In genomic region chr14:24470450-24470849, GRCh38 we compare ENCODE assay signal across 9 cellular contexts. TPM values are rescaled to one million over a fixed set of nuclear protein-coding genes. Genes with fewer than 3 reads are reported as not detected.
"Had no signal": no experiment of that assay in that cellular context is flagged by ENCODE, and none has a peak within 500 bp of the region (broad histone marks: within the 10 kb centered on the region; RNA-seq: fewer than 3 reads in every experiment).

No MANE protein-coding gene starts in this region.

RNA-seq across cellular contexts. Expression of gene CMA1, which starts 37.6 kb away (rescaled TPM):
- total RNA-seq: suprapubic skin, temporal lobe, testis, thoracic aorta, thyroid gland, tibial nerve, transverse colon, uterus, vagina had no signal
